24 cellular contexts compared by ENCODE assay signal in the genomic region with DNA sequence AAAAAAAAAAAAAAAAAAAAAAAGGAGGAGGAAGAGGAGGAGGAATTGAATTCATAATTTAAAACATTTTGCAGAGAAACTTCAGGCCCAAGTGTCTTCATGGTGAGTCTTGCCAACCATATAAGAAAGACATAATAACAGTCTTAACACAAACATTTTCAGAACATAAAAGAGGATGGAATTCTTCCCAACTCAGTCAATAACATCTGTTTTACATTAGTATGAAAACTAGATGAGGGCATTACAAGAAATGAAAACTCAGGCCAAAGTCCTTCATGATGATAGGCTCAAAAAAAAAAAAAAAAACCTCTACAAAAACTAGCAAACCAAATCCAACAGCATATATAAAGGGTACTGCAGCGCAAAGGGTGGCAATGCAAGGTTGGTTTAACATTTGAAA.
A peak's percentile ranks its signal among the peaks of the same experiment; 100 is the strongest.
DNase-seq lines count a peak whose midpoint lies in the region; ATAC-seq and TF ChIP-seq lines count a peak whose summit lies in the region.
"Had no signal": no experiment of that assay in that cellular context is flagged by ENCODE, and none has a peak within 500 bp of the region (broad histone marks: within the 10 kb centered on the region; RNA-seq: fewer than 3 reads in every experiment).

No MANE protein-coding gene starts in this region.

- H3K27me3 ChIP-seq in GM23248 (replicated peaks; ENCODE audit: insufficient read depth): no peaks in the 10 kb centered on the region

- no peak overlapping the region for H3K4me3 ChIP-seq in AG09309 (ENCODE audit: control insufficient read depth, low read depth, low read length)
- no peak overlapping the region for H3K4me3 ChIP-seq in GM23248
- no peak overlapping the region for H3K4me3 ChIP-seq in astrocyte of the spinal cord (ENCODE audit: low read depth, low read length)

- H3K9me3 ChIP-seq in GM23248 (ENCODE audit: low read depth): no peaks in the 10 kb centered on the region

- no peaks in the 10 kb centered on the region for H3F3A ChIP-seq in GM23248 (ENCODE audit: insufficient read depth)

- no peak for ATAC-seq in GM18517 (IDR thresholded peaks at IDR 0.05; ENCODE audit: unreplicated experiment)
- no peak for ATAC-seq in GM21576 (IDR thresholded peaks at IDR 0.05; ENCODE audit: unreplicated experiment)
- ATAC-seq: HepG2, SK-N-SH treated with all-trans-retinoic acid at 6 μM for 48 hours, T-cell had no signal

- H3K9ac ChIP-seq in GM23248: no peak overlapping the region
- H3K9ac ChIP-seq: KMS-11 had no signal

- no peaks in the 10 kb centered on the region for H3K9me2 ChIP-seq in GM23248 (ENCODE audit: insufficient read depth)

- no peak overlapping the region for H2AFZ ChIP-seq in GM23248

- TF ChIP-seq CTCF in AG09309 (IDR thresholded peaks at IDR 0.05; ENCODE audit: control insufficient read depth, insufficient read depth, low read depth, low read length, missing control alignments): no peak
- TF ChIP-seq CTCF in astrocyte of the spinal cord (IDR thresholded peaks at IDR 0.05; ENCODE audit: low read depth, low read length): no peak

- DNase-seq in AG09309 (ENCODE audit: low read depth) (peak; percentile 4), GM23248 (peak; percentile 25), astrocyte of the spinal cord (ENCODE audit: low read depth, low spot score) (peak; percentile 41), fibroblast of the conjunctiva (ENCODE audit: low read depth) (peak; percentile 65), HuH-7.5 (ENCODE audit: low spot score) (no peak)
- no peak for DNase-seq in stimulated activated CD4-positive, alpha-beta T cell treated with anti-CD3 and anti-CD28 coated beads, Interleukin-4, amount 100 ng/mL, for 24 hours
- DNase-seq: CD4-positive, CD25-positive, alpha-beta regulatory T cell; COR-L47; HFFc6; MV-4-11; NCI-H1417 treated with DMSO at 0.1 percent for 48 hours; NCI-H187 treated with DMSO at 0.1 percent for 48 hours; NCI-H226; NCI-H524; NCI-H82; OCI-M1; RPMI8226; SHP77 treated with DMSO at 0.1 percent for 48 hours; T-cell had no signal

- whole genome bisulfite sequencing in GM23248 (ENCODE audit: low coverage in 1 of 2, low lambda C conversion rate in 2 of 2, missing lambda C conversion rate in 2 of 2), 2 experiments: 89 to 97% methylated on average over 1 of the region's 1 CpG

- no peaks in the 10 kb centered on the region for H3K4me1 ChIP-seq in GM23248 (ENCODE audit: insufficient read depth)

- H3K27ac ChIP-seq in GM23248: no peak overlapping the region
- H3K27ac ChIP-seq: KMS-11 had no signal

- no peaks in the 10 kb centered on the region for H3K36me3 ChIP-seq in GM23248 (ENCODE audit: low read depth)

- in situ Hi-C loops in GM23248 (cut with MboI): no loop called here
- in situ Hi-C loops in astrocyte of the spinal cord (cut with HindIII; ENCODE audit: low sequenced_read_pairs): no loop called here

- no peak overlapping the region for H3K4me2 ChIP-seq in GM23248 (ENCODE audit: unreplicated experiment)
- H3K4me2 ChIP-seq: KMS-11 had no signal

- no peaks in the 10 kb centered on the region for H3K79me2 ChIP-seq in GM23248 (ENCODE audit: insufficient read depth)

- no peaks in the 10 kb centered on the region for H4K20me1 ChIP-seq in GM23248 (ENCODE audit: insufficient read depth)

Comparison
In these comparisons a context has a peak if more than half of its experiments do, and no peak if none do; other contexts are left out.
1. DNase-seq: peak in AG09309 (single experiment), GM23248 (single experiment), astrocyte of the spinal cord (single experiment) and fibroblast of the conjunctiva (single experiment); none in HuH-7.5 (single experiment) and stimulated activated CD4-positive, alpha-beta T cell treated with anti-CD3 and anti-CD28 coated beads, Interleukin-4, amount 100 ng/mL, for 24 hours (single experiment).